Comparison of ENCODE assay signal across 9 cellular contexts in the genomic region with DNA sequence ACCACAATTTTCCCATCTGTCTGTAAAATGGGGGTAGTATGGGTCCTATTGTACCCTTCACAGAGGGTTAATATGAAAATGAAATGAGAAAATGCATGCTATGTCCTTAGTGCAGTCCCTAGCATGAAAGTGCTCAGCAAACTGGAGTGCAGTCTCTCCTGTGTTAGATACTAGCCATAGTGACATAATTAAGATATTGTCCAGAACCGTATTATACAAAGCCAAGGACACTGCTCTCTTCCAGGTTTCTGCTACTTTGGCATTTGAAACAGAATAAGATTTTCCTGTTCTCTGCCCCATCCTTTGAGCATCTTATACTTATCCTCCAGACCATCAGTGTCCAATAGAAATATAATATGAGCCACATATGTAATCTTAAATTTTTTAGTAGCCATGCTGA.
"Had no signal": no experiment of that assay in that cellular context is flagged by ENCODE, and none has a peak within 500 bp of the region (broad histone marks: within the 10 kb centered on the region; RNA-seq: fewer than 3 reads in every experiment).

No MANE protein-coding gene starts in this region.

- H3K9ac ChIP-seq: GM23248 had no signal

- H3K4me3 ChIP-seq: GM23248, GM23338, HAP-1 had no signal

- H3K36me3 ChIP-seq: HAP-1 had no signal

- DNase-seq: GM23248, GOT3, H7, H9, HCEC 1CT, HFFc6 had no signal

- H3K4me2 ChIP-seq: GM23338 had no signal

- ATAC-seq: GM23338, HCT116 had no signal

- H2AFZ ChIP-seq: GM23248, GM23338 had no signal

- H3K9me3 ChIP-seq: HAP-1 had no signal

- H3K27ac ChIP-seq: GM23248 had no signal
